17 cellular contexts compared by ENCODE assay signal in the genomic region with DNA sequence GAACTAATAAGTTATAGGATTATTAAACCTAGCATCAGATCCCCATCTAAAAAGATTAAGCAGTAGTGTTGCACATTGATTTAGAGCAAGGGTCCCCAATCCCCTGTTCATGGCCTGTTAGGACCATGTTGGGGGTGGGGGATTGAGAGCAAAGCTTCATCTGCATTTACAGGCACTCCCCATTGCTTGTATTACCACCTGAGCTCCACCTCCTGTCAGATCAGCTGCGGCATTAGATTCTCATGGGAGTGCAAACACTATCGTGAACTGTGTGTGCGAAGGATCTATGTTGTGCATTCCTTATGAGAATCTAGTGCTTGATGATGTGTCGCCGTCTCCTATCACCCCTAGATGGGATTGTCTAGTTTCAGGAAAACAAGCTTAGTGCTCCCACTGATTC. TPM values are rescaled to one million over a fixed set of nuclear protein-coding genes. Genes with fewer than 3 reads are reported as not detected.
"Had no signal": no experiment of that assay in that cellular context is flagged by ENCODE, and none has a peak within 500 bp of the region (broad histone marks: within the 10 kb centered on the region; RNA-seq: fewer than 3 reads in every experiment).

No MANE protein-coding gene starts in this region.

- H3K9me3 ChIP-seq: neutrophil, right atrium auricular region had no signal

- H3K4me2 ChIP-seq: hepatocyte had no signal

- H3K36me3 ChIP-seq: neutrophil, right atrium auricular region had no signal

- FAIRE-seq: small intestine had no signal

- H3K9me3 Mint-ChIP-seq: dendritic cell treated with granulocyte-macrophage colony-stimulating factor and Interleukin-4, amounts not matched to agents 40 ng/mL and 50 ng/mL, for 4 days; naive B cell; nephron progenitor cell; type B pancreatic cell had no signal

- H2AFZ ChIP-seq: hepatocyte had no signal

- H3K27ac Mint-ChIP-seq: dendritic cell treated with granulocyte-macrophage colony-stimulating factor and Interleukin-4, amounts not matched to agents 40 ng/mL and 50 ng/mL, for 4 days; nephron progenitor cell; type B pancreatic cell had no signal

- H3K4me3 ChIP-seq: hepatocyte, right atrium auricular region had no signal

- DNase-seq: foreskin melanocyte; left colon; mesendoderm; naive B cell; nephron progenitor cell; posterior cingulate gyrus; small intestine; stimulated activated CD4-positive, alpha-beta T cell treated with anti-CD3 and anti-CD28 coated beads, Interleukin-12 subunit alpha, Interleukin-12 subunit beta, amount 100 ng/mL, for 4 hours; stimulated activated naive CD4-positive, alpha-beta T cell treated with Interleukin-2 at 50 U/mL for 16 hours had no signal

- H3K4me3 Mint-ChIP-seq: dendritic cell treated with granulocyte-macrophage colony-stimulating factor and Interleukin-4, amounts not matched to agents 40 ng/mL and 50 ng/mL, for 4 days; nephron progenitor cell; type B pancreatic cell had no signal

- H3K27me3 ChIP-seq: hepatocyte had no signal

- H3K36me3 Mint-ChIP-seq: naive B cell, type B pancreatic cell had no signal

- ATAC-seq: left colon had no signal

- H3K27me3 Mint-ChIP-seq: naive B cell, type B pancreatic cell had no signal

- H3K4me1 ChIP-seq: right atrium auricular region had no signal

- H3K27ac ChIP-seq: hepatocyte, neutrophil, right atrium auricular region had no signal

RNA-seq across cellular contexts. Expression of gene IL1RN, which starts 27.9 kb away (rescaled TPM):
- total RNA-seq: chondrocyte, lung microvascular endothelial cell, osteoblast had no signal
